In genomic region chr15:96468036-96468435, GRCh38 we compare ENCODE assay signal across 8 cellular contexts.
"Had no signal": no experiment of that assay in that cellular context is flagged by ENCODE, and none has a peak within 500 bp of the region (broad histone marks: within the 10 kb centered on the region; RNA-seq: fewer than 3 reads in every experiment).

No MANE protein-coding gene starts in this region.

- DNase-seq: GDM1, GF-D8 had no signal

- H3K4me3 ChIP-seq: GM12878 had no signal

- ATAC-seq: GM12878 had no signal

- FAIRE-seq: G401.6, GM12878, GM12891, GM12892, GM18507, GM19239 had no signal
